In genomic region chr11:6612008-6612815, GRCh38 we compare ENCODE assay signal across 1 cellular context.
TF ChIP-seq lines count a peak whose summit lies in the region.

TSS of gene TAF10 (minus strand) at chr11:6612216. CDS start at chr11:6612189, 27 bp downstream.

TF ChIP-seq in K562, 482 proteins besides CTCF, POLR2A, EP300 and RAD21 (continued from another document and continues in another):
- TF ChIP-seq CHD7 (IDR thresholded peaks at IDR 0.05; ENCODE audit: low read depth, low read length): no peak
- peak; percentile 89; the same call in 1 of the 2 replicates for TF ChIP-seq OTX1 (CRISPR knock-in tag; IDR thresholded peaks at IDR 0.05)
- peak; percentile 72; the same call in 1 of the 2 replicates for TF ChIP-seq SMAD4 (CRISPR knock-in tag; conservative IDR thresholded peaks at IDR 0.05)
- no peak for TF ChIP-seq ARID3B (CRISPR knock-in tag; IDR thresholded peaks at IDR 0.05; ENCODE audit: borderline replicate concordance)
- peak; percentile 99 for TF ChIP-seq HNRNPLL (IDR thresholded peaks at IDR 0.05; ENCODE audit: low read depth, low read length, poor library complexity, severe bottlenecking)
- no peak for TF ChIP-seq TCFL5 (CRISPR knock-in tag; conservative IDR thresholded peaks at IDR 0.05)
- TF ChIP-seq RCOR1 (IDR thresholded peaks at IDR 0.05; ENCODE audit: borderline replicate concordance in 1 of 2, low read depth in 2 of 2, low read length in 2 of 2): peak in 1 of 2 experiments; percentile 35; a peak in 1 of 4 replicates
- TF ChIP-seq ZKSCAN1 (IDR thresholded peaks at IDR 0.05; ENCODE audit: low read depth, low read length): peak; percentile 61; the same call in 1 of the 2 replicates
- TF ChIP-seq NR1H2 (CRISPR knock-in tag; IDR thresholded peaks at IDR 0.05): no peak
- 0 out of 2 replicates have a peak, but pooled peaks have one; percentile 14 for TF ChIP-seq RERE (CRISPR knock-in tag; IDR thresholded peaks at IDR 0.05; ENCODE audit: borderline replicate concordance)
- TF ChIP-seq ATF2 (CRISPR knock-in tag; IDR thresholded peaks at IDR 0.05): no peak
- TF ChIP-seq SUPT5H (IDR thresholded peaks at IDR 0.05): peak; percentile 95
- TF ChIP-seq SMARCC2 (IDR thresholded peaks at IDR 0.05; ENCODE audit: low read depth): no peak
- TF ChIP-seq POLR2AphosphoS2 (IDR thresholded peaks at IDR 0.05; ENCODE audit: low read length): no peak
- TF ChIP-seq, protein P1, sequence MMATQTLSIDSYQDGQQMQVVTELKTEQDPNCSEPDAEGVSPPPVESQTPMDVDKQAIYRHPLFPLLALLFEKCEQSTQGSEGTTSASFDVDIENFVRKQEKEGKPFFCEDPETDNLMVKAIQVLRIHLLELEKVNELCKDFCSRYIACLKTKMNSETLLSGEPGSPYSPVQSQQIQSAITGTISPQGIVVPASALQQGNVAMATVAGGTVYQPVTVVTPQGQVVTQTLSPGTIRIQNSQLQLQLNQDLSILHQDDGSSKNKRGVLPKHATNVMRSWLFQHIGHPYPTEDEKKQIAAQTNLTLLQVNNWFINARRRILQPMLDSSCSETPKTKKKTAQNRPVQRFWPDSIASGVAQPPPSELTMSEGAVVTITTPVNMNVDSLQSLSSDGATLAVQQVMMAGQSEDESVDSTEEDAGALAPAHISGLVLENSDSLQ (IDR thresholded peaks at IDR 0.05): peak; percentile 27
- TF ChIP-seq NCOA1 (IDR thresholded peaks at IDR 0.05; ENCODE audit: low read depth): peak; percentile 58; the same call in 1 of the 2 replicates
- no peak for TF ChIP-seq MAFG (tag; conservative IDR thresholded peaks at IDR 0.05)
- TF ChIP-seq ZNF766 (CRISPR knock-in tag; conservative IDR thresholded peaks at IDR 0.05): no peak
- TF ChIP-seq ZNF778 (CRISPR knock-in tag; IDR thresholded peaks at IDR 0.05): no peak
- no peak for TF ChIP-seq PATZ1 (CRISPR knock-in tag; IDR thresholded peaks at IDR 0.05; ENCODE audit: borderline replicate concordance)
- TF ChIP-seq MYC (IDR thresholded peaks at IDR 0.05; ENCODE audit: low read depth, low read length): peak; percentile 80
- peak; percentile 79; the same call in 1 of the 2 replicates for TF ChIP-seq MYC (CRISPR knock-in tag; IDR thresholded peaks at IDR 0.05; ENCODE audit: borderline replicate concordance, low read depth)
- no peak for TF ChIP-seq GATA2 (CRISPR knock-in tag; IDR thresholded peaks at IDR 0.05)
- TF ChIP-seq CREM (IDR thresholded peaks at IDR 0.05; ENCODE audit: low read depth): peak; percentile 97
- peak; percentile 84 for TF ChIP-seq PML (IDR thresholded peaks at IDR 0.05; ENCODE audit: low read length)
- no peak for TF ChIP-seq TRIM25 (IDR thresholded peaks at IDR 0.05; ENCODE audit: borderline replicate concordance)
